Comparison of ENCODE assay signal across 26 cellular contexts in genomic region chr11:95387319-95387718, GRCh38.
A peak's percentile ranks its signal among the peaks of the same experiment; 100 is the strongest.
DNase-seq lines count a peak whose midpoint lies in the region; ATAC-seq, FAIRE-seq and TF ChIP-seq lines count a peak whose summit lies in the region.
"Had no signal": no experiment of that assay in that cellular context is flagged by ENCODE, and none has a peak within 500 bp of the region (broad histone marks: within the 10 kb centered on the region; RNA-seq: fewer than 3 reads in every experiment).

No MANE protein-coding gene starts in this region.

- H4K20me1 ChIP-seq in HepG2 (ENCODE audit: insufficient read depth, low read length) (no peaks in the 10 kb centered on the region), H1 (replicated peaks in 1 of 2; ENCODE audit: control insufficient read depth in 1 of 2, insufficient read depth in 2 of 2, low read length in 2 of 2) (no peaks in the 10 kb centered on the region)
- H4K20me1 ChIP-seq: BLaER1 treated with 17β-estradiol and CSF1 and Interleukin-3, amounts not matched to agents 10 nM and 100 nM had no signal

- H3K27me3 ChIP-seq in right lobe of liver: no peaks in the 10 kb centered on the region
- H3K27me3 ChIP-seq in HepG2 (ENCODE audit: control insufficient read depth in 1 of 2, insufficient read depth in 2 of 2, low read length in 2 of 2): no peaks in the 10 kb centered on the region; a peak in 1 of 5 replicates
- H3K27me3 ChIP-seq in H1 (replicated peaks in 1 of 4; ENCODE audit: control insufficient read depth in 3 of 4, extremely low read depth in 1 of 4, insufficient read depth in 3 of 4, low read length in 3 of 4): no peaks in the 10 kb centered on the region; a peak in 1 of 7 replicates
- no peaks in the 10 kb centered on the region for H3K27me3 ChIP-seq in uterus
- H3K27me3 ChIP-seq: BE2C; BLaER1 treated with 17β-estradiol and CSF1 and Interleukin-3, amounts not matched to agents 10 nM and 100 nM had no signal

- H4K91ac ChIP-seq in H1 (replicated peaks; ENCODE audit: insufficient read length, low read length): no peak overlapping the region

- H3K9me3 ChIP-seq in right lobe of liver: no peaks in the 10 kb centered on the region
- no peaks in the 10 kb centered on the region for H3K9me3 ChIP-seq in HepG2 (ENCODE audit: low read length)
- no peaks in the 10 kb centered on the region for H3K9me3 ChIP-seq in H1 (ENCODE audit: insufficient read depth in 2 of 2, low read depth in 1 of 2, low read length in 1 of 2)
- no peaks in the 10 kb centered on the region for H3K9me3 ChIP-seq in uterus
- H3K9me3 ChIP-seq: BE2C; BLaER1 treated with 17β-estradiol and CSF1 and Interleukin-3, amounts not matched to agents 10 nM and 100 nM had no signal

- no peak overlapping the region for H4K5ac ChIP-seq in H1 (ENCODE audit: insufficient read length, low read depth, low read length)

- H2AFZ ChIP-seq in HepG2 (ENCODE audit: low read length) (no peak overlapping the region), H1 (ENCODE audit: low read length) (0 out of 2 replicates have a peak overlapping the region, but pooled peaks have one; percentile 40)

- FAIRE-seq in HepG2 (lab: Jason Lieb, UNC) (no peak), H1 (lab: Jason Lieb, UNC) (no peak)
- FAIRE-seq: A204.1, D721Med, GM12891, GM18507 had no signal

- TF ChIP-seq POLR2A in right lobe of liver (IDR thresholded peaks at IDR 0.05) (no peak), HepG2 (IDR thresholded peaks at IDR 0.05; ENCODE audit: insufficient read depth in 1 of 2, low read depth in 2 of 2, low read length in 2 of 2) (no peak), H1 (IDR thresholded peaks at IDR 0.05; ENCODE audit: control extremely low read depth in 1 of 2, low read depth in 2 of 2, low read length in 2 of 2) (no peak), uterus (IDR thresholded peaks at IDR 0.05) (no peak)

- POLR2A ChIA-PET in HepG2 (lab: Yijun Ruan, JAX): no interaction called here
- POLR2A ChIA-PET in H1 (lab: Charles Lee; ENCODE audit: partially characterized antibody): interaction anchor here (0.6 kb wide), 1 partner anchor 845 kb away, joined by 3 read pairs; no protein-coding TSS in a partner anchor

- H3K4me2 ChIP-seq in HepG2 (ENCODE audit: low read depth, low read length): no peak overlapping the region
- no peak overlapping the region for H3K4me2 ChIP-seq in H1 (ENCODE audit: insufficient read depth in 1 of 2, low read depth in 2 of 2, low read length in 2 of 2)
- H3K4me2 ChIP-seq: BLaER1 treated with 17β-estradiol and CSF1 and Interleukin-3, amounts not matched to agents 10 nM and 100 nM had no signal

- H2BK5ac ChIP-seq in H1 (ENCODE audit: low read depth, low read length): no peak overlapping the region

- in situ Hi-C loops in HepG2 (cut with HindIII; ENCODE audit: extremely low pct_ligation_motif_present, low pct_unique_long_range_greater_than_20kb): no loop called here

- H2BK12ac ChIP-seq in H1 (ENCODE audit: low read depth, low read length): no peak overlapping the region

- H3K4me3 ChIP-seq in right lobe of liver (no peak overlapping the region), HepG2 (replicated peaks in 1 of 3; ENCODE audit: insufficient read depth in 1 of 3, low read depth in 2 of 3, low read length in 3 of 3) (no peak overlapping the region), H1 (ENCODE audit: extremely low read depth in 1 of 4, insufficient read depth in 2 of 4, low read depth in 3 of 4, low read length in 4 of 4) (no peak overlapping the region), uterus (no peak overlapping the region)
- H3K4me3 ChIP-seq: BLaER1 treated with 17β-estradiol and CSF1 and Interleukin-3, amounts not matched to agents 10 nM and 100 nM had no signal

- TF ChIP-seq CTCF in right lobe of liver (IDR thresholded peaks at IDR 0.05) (no peak), HepG2 (CRISPR knock-in tag; IDR thresholded peaks at IDR 0.05) (no peak), H1 (IDR thresholded peaks at IDR 0.05; ENCODE audit: control extremely low read depth in 1 of 3, insufficient read depth in 1 of 3, low read depth in 1 of 3, low read length in 3 of 3) (no peak), uterus (IDR thresholded peaks at IDR 0.05) (no peak)

- no peak overlapping the region for H2BK15ac ChIP-seq in H1 (ENCODE audit: low read length)

- H3K27ac ChIP-seq in right lobe of liver: peak overlapping the region in 1 of 3 donors; percentile 59
- no peak overlapping the region for H3K27ac ChIP-seq in HepG2 (ENCODE audit: extremely low read length, insufficient read depth, low read length)
- H3K27ac ChIP-seq in H1 (ENCODE audit: low read depth, low read length): no peak overlapping the region
- H3K27ac ChIP-seq in uterus: no peak overlapping the region
- H3K27ac ChIP-seq: 22Rv1; BLaER1 treated with 17β-estradiol and CSF1 and Interleukin-3, amounts not matched to agents 10 nM and 100 nM had no signal

- no peak overlapping the region for H3K23ac ChIP-seq in H1 (ENCODE audit: insufficient read length)

- peak; percentile 54 to 72 (median 66) for ATAC-seq in right lobe of liver
- ATAC-seq in HepG2: no peak
- peak; percentile 64 for ATAC-seq in left lobe of liver
- ATAC-seq in HG02973 (IDR thresholded peaks at IDR 0.05; ENCODE audit: unreplicated experiment): no peak
- no peak for ATAC-seq in HG02938 (IDR thresholded peaks at IDR 0.05; ENCODE audit: unreplicated experiment)

- WGBS in right lobe of liver (ENCODE audit: insufficient coverage, low coverage, low lambda C conversion rate, missing lambda C conversion rate): 67% methylated on average over 1 of the region's 1 CpG
- 23% methylated on average over 1 of the region's 1 CpG for WGBS in HepG2 (ENCODE audit: low lambda C conversion rate)
- 100% methylated on average over 1 of the region's 1 CpG; no CpG with 5 or more reads in 1 of the 2 experiments for WGBS in H1 (ENCODE audit: extremely low coverage in 1 of 2, insufficient coverage in 1 of 2, insufficient read length in 1 of 2, insufficient replicate concordance in 2 of 2, low coverage in 1 of 2, low lambda C conversion rate in 2 of 2, missing lambda C conversion rate in 1 of 2), 2 experiments

- H3K4me1 ChIP-seq in right lobe of liver (peaks cover 0 to 25% (median 10%) of the 10 kb centered on the region in 4 donors), HepG2 (ENCODE audit: insufficient read depth, low read length) (no peaks in the 10 kb centered on the region), H1 (replicated peaks in 1 of 4; ENCODE audit: control insufficient read depth in 3 of 4, insufficient read depth in 4 of 4, low read length in 3 of 4) (no peaks in the 10 kb centered on the region), uterus (no peaks in the 10 kb centered on the region)
- H3K4me1 ChIP-seq: BE2C; BLaER1 treated with 17β-estradiol and CSF1 and Interleukin-3, amounts not matched to agents 10 nM and 100 nM had no signal

- no peak overlapping the region for H2AK5ac ChIP-seq in H1 (ENCODE audit: low read depth, low read length)

- TF ChIP-seq RAD21 in HepG2 (CRISPR knock-in tag; IDR thresholded peaks at IDR 0.05): no peak
- no peak for TF ChIP-seq RAD21 in H1 (IDR thresholded peaks at IDR 0.05 in 1 of 2, conservative IDR thresholded peaks at IDR 0.05 in 1 of 2; ENCODE audit: low read depth in 2 of 2, low read length in 2 of 2)

- H3K4ac ChIP-seq in H1 (replicated peaks; ENCODE audit: insufficient read length, low read depth, low read length): no peak overlapping the region

- H3K36me3 ChIP-seq in right lobe of liver (no peaks in the 10 kb centered on the region), HepG2 (replicated peaks in 1 of 2; ENCODE audit: control insufficient read depth in 1 of 2, insufficient read depth in 2 of 2, low read length in 2 of 2) (no peaks in the 10 kb centered on the region), H1 (ENCODE audit: control insufficient read depth in 2 of 4, insufficient read depth in 4 of 4, low read length in 3 of 4) (no peaks in the 10 kb centered on the region), uterus (no peaks in the 10 kb centered on the region)
- H3K36me3 ChIP-seq: BE2C; BLaER1 treated with 17β-estradiol and CSF1 and Interleukin-3, amounts not matched to agents 10 nM and 100 nM had no signal

- BruUV-seq in HepG2 (replicated peaks; lab: Mats Ljungman, UMichigan): no TSS peak

- intact Hi-C loops in right lobe of liver (cut with DNase I) (no loop called here), HepG2 (cut with micrococcal nuclease; ENCODE audit: unreplicated experiment) (no loop called here), uterus (cut with DNase I; ENCODE audit: low total_unique reads) (no loop called here)

- no peak overlapping the region for H3K18ac ChIP-seq in H1 (ENCODE audit: extremely low read depth, low read length)

- no peak overlapping the region for H2BK20ac ChIP-seq in H1 (ENCODE audit: low read length)

- H4K8ac ChIP-seq in H1 (ENCODE audit: extremely low read depth, insufficient read depth, low read length): no peak overlapping the region

- no peak overlapping the region for H3K56ac ChIP-seq in H1 (replicated peaks; ENCODE audit: insufficient read length, low read depth, low read length)

- H3K23me2 ChIP-seq in H1 (ENCODE audit: low read depth, low read length): no peaks in the 10 kb centered on the region

- H2BK120ac ChIP-seq in H1 (replicated peaks; ENCODE audit: low read depth, low read length): no peak overlapping the region

- no peaks in the 10 kb centered on the region for H3K79me1 ChIP-seq in H1 (ENCODE audit: low read depth, low read length)

- no peak overlapping the region for H3K9ac ChIP-seq in HepG2 (ENCODE audit: insufficient read depth, low read depth, low read length)
- H3K9ac ChIP-seq in H1 (replicated peaks in 1 of 4; ENCODE audit: extremely low read depth in 1 of 4, low read depth in 3 of 4, low read length in 3 of 4): no peak overlapping the region
- H3K9ac ChIP-seq: BLaER1 treated with 17β-estradiol and CSF1 and Interleukin-3, amounts not matched to agents 10 nM and 100 nM had no signal

- H3K79me2 ChIP-seq in HepG2 (ENCODE audit: insufficient read depth, low read length) (no peaks in the 10 kb centered on the region), H1 (ENCODE audit: control insufficient read depth in 1 of 2, insufficient read depth in 2 of 2, low read length in 2 of 2) (no peaks in the 10 kb centered on the region)

- CTCF ChIA-PET in HepG2 (lab: Yijun Ruan, JAX; ENCODE audit: low intra/inter-chr PET ratio, low total read pairs) (no interaction called here), H1 (lab: Charles Lee; ENCODE audit: partially characterized antibody) (interaction anchor here (0.6 to 1.4 kb wide), 4 partner anchors 16 to 300 kb away, joined by 3 to 4 read pairs (median 4); no protein-coding TSS in a partner anchor)

- TF ChIP-seq EP300 in HepG2 (IDR thresholded peaks at IDR 0.05; ENCODE audit: low read depth in 2 of 2, low read length in 2 of 2) (no peak), HepG2 (CRISPR knock-in tag; IDR thresholded peaks at IDR 0.05; ENCODE audit: borderline replicate concordance) (no peak), H1 (IDR thresholded peaks at IDR 0.05; ENCODE audit: borderline replicate concordance in 1 of 2, low read depth in 2 of 2, low read length in 2 of 2) (no peak)

- no peak overlapping the region for H3K14ac ChIP-seq in H1 (ENCODE audit: insufficient read length)

- no peak for DNase-seq in right lobe of liver
- no peak for DNase-seq in HepG2 (ENCODE audit: low spot score)
- no peak for DNase-seq in H1 (ENCODE audit: low read depth in 1 of 2, low spot score in 2 of 2)
- no peak for DNase-seq in left lobe of liver (ENCODE audit: low spot score)
- DNase-seq in uterus: no peak
- no peak for DNase-seq in central memory CD4-positive, alpha-beta T cell
- DNase-seq: ACHN; AML-193; BE2C; CD4-positive, alpha-beta T cell; CD8-positive, alpha-beta memory T cell; DMS 273 treated with DMSO at 0.1 percent for 48 hours; DMS79; EL; GF-D8; GOT3; H7; HCEC 1CT had no signal

Comparison
In these comparisons a context has a peak if more than half of its experiments do, and no peak if none do; other contexts are left out.
1. ATAC-seq: peak in right lobe of liver (4 of 4) and left lobe of liver (single experiment); none in HepG2 (single experiment), HG02973 (single experiment) and HG02938 (single experiment).